ENCODE assay signal across 1 cellular context in the genomic region with DNA sequence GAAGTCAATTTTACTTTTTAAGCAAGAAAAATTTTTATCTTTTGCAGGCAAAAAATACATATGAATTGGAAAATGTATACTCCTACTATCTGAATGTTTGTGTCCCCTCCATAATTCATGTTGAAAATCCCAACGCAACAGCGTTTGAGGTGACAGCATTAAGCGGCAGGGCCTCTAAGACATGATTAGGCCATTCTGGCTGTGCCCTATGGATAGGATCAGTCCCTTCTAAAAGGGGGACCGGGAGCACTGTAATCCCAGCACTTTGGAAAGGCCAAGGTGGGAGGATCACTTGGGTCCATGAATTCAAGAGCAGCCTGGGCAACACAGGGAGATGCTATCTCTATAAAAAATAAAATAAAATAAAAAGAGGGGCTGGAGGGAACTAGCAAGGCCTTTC.
TF ChIP-seq lines count a peak whose summit lies in the region.

No MANE protein-coding gene starts in this region.

TF ChIP-seq in WTC11, 78 proteins besides CTCF, POLR2A, EP300 and RAD21 (continued from another document):
- TF ChIP-seq, protein P1, sequence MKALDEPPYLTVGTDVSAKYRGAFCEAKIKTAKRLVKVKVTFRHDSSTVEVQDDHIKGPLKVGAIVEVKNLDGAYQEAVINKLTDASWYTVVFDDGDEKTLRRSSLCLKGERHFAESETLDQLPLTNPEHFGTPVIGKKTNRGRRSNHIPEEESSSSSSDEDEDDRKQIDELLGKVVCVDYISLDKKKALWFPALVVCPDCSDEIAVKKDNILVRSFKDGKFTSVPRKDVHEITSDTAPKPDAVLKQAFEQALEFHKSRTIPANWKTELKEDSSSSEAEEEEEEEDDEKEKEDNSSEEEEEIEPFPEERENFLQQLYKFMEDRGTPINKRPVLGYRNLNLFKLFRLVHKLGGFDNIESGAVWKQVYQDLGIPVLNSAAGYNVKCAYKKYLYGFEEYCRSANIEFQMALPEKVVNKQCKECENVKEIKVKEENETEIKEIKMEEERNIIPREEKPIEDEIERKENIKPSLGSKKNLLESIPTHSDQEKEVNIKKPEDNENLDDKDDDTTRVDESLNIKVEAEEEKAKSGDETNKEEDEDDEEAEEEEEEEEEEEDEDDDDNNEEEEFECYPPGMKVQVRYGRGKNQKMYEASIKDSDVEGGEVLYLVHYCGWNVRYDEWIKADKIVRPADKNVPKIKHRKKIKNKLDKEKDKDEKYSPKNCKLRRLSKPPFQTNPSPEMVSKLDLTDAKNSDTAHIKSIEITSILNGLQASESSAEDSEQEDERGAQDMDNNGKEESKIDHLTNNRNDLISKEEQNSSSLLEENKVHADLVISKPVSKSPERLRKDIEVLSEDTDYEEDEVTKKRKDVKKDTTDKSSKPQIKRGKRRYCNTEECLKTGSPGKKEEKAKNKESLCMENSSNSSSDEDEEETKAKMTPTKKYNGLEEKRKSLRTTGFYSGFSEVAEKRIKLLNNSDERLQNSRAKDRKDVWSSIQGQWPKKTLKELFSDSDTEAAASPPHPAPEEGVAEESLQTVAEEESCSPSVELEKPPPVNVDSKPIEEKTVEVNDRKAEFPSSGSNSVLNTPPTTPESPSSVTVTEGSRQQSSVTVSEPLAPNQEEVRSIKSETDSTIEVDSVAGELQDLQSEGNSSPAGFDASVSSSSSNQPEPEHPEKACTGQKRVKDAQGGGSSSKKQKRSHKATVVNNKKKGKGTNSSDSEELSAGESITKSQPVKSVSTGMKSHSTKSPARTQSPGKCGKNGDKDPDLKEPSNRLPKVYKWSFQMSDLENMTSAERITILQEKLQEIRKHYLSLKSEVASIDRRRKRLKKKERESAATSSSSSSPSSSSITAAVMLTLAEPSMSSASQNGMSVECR (CRISPR knock-in tag; IDR thresholded peaks at IDR 0.05; ENCODE audit: borderline replicate concordance), result no peak
- TF ChIP-seq ZNF416 (CRISPR knock-in tag; IDR thresholded peaks at IDR 0.05), result no peak
- no peak for TF ChIP-seq ZNF219 (CRISPR knock-in tag; IDR thresholded peaks at IDR 0.05; ENCODE audit: borderline replicate concordance)
- TF ChIP-seq, protein P2, sequence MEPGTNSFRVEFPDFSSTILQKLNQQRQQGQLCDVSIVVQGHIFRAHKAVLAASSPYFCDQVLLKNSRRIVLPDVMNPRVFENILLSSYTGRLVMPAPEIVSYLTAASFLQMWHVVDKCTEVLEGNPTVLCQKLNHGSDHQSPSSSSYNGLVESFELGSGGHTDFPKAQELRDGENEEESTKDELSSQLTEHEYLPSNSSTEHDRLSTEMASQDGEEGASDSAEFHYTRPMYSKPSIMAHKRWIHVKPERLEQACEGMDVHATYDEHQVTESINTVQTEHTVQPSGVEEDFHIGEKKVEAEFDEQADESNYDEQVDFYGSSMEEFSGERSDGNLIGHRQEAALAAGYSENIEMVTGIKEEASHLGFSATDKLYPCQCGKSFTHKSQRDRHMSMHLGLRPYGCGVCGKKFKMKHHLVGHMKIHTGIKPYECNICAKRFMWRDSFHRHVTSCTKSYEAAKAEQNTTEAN (CRISPR knock-in tag; IDR thresholded peaks at IDR 0.05), result no peak
- TF ChIP-seq SMAD3 (CRISPR knock-in tag; IDR thresholded peaks at IDR 0.05; ENCODE audit: borderline replicate concordance), result no peak
- no peak for TF ChIP-seq KAT7 (CRISPR knock-in tag; IDR thresholded peaks at IDR 0.05; ENCODE audit: borderline replicate concordance)
- TF ChIP-seq EMX1 (CRISPR knock-in tag; IDR thresholded peaks at IDR 0.05), result no peak
- TF ChIP-seq, protein P3, sequence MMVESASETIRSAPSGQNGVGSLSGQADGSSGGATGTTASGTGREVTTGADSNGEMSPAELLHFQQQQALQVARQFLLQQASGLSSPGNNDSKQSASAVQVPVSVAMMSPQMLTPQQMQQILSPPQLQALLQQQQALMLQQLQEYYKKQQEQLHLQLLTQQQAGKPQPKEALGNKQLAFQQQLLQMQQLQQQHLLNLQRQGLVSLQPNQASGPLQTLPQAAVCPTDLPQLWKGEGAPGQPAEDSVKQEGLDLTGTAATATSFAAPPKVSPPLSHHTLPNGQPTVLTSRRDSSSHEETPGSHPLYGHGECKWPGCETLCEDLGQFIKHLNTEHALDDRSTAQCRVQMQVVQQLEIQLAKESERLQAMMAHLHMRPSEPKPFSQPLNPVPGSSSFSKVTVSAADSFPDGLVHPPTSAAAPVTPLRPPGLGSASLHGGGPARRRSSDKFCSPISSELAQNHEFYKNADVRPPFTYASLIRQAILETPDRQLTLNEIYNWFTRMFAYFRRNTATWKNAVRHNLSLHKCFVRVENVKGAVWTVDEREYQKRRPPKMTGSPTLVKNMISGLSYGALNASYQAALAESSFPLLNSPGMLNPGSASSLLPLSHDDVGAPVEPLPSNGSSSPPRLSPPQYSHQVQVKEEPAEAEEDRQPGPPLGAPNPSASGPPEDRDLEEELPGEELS (CRISPR knock-in tag; IDR thresholded peaks at IDR 0.05), result no peak
TF ChIP-seq in WTC11: peak in this region for 0.
